ENCODE assay signal across 25 cellular contexts in genomic region chr15:91068436-91068835, GRCh38. TPM values are rescaled to one million over a fixed set of nuclear protein-coding genes. Genes with fewer than 3 reads are reported as not detected.
"Had no signal": no experiment of that assay in that cellular context is flagged by ENCODE, and none has a peak within 500 bp of the region (broad histone marks: within the 10 kb centered on the region; RNA-seq: fewer than 3 reads in every experiment).

No MANE protein-coding gene starts in this region.

- H3K4me3 Mint-ChIP-seq: memory B cell; naive thymus-derived CD4-positive, alpha-beta T cell; natural killer cell treated with Interleukin-12 subunit alpha and Interleukin-12 subunit beta and Interleukin-15 and Interleukin-18, amount 100 ng/mL, for 72 hours; stimulated activated naive B cell treated with anti-CD40 and anti-IgM and Interleukin-4, amounts not matched to agents 10 μg/mL and 1 μg/mL and 100 μg/mL, for 72 hours had no signal

- DNase-seq: islet precursor cell; left ventricle myocardium inferior; midbrain; mucosa of descending colon; naive thymus-derived CD4-positive, alpha-beta T cell; ovary; right lobe of liver; stimulated activated CD4-positive, alpha-beta T cell treated with anti-CD3 and anti-CD28 coated beads, Interleukin-1b, Interleukin-23, amount 100 ng/mL, for 48 hours; stimulated activated CD4-positive, alpha-beta T cell treated with anti-CD3 and anti-CD28 coated beads, Interleukin-4, amount 100 ng/mL, for 1 hour; stimulated activated naive B cell treated with anti-CD40 and anti-IgM and Interleukin-4, amounts not matched to agents 10 μg/mL and 1 μg/mL and 100 μg/mL, for 72 hours; stimulated activated naive CD8-positive, alpha-beta T cell treated with anti-CD3 and anti-CD28 coated beads, Interleukin-15, Interleukin-2, amounts not matched to agents 100 U/mL and 50 U/mL, for 24 hours; stomach; testis; thyroid gland; transverse colon; upper lobe of left lung had no signal

- H3K36me3 ChIP-seq: left ventricle myocardium inferior, ovary, right atrium auricular region, right lobe of liver, stomach, thyroid gland, transverse colon, upper lobe of left lung, vagina had no signal

- ATAC-seq: mucosa of descending colon; naive thymus-derived CD4-positive, alpha-beta T cell; natural killer cell treated with Interleukin-12 subunit alpha and Interleukin-12 subunit beta and Interleukin-15 and Interleukin-18, amount 100 ng/mL, for 72 hours; right lobe of liver; stimulated activated naive B cell treated with anti-CD40 and anti-IgM and Interleukin-4, amounts not matched to agents 10 μg/mL and 1 μg/mL and 100 μg/mL, for 72 hours; stimulated activated naive CD8-positive, alpha-beta T cell treated with anti-CD3 and anti-CD28 coated beads, Interleukin-15, Interleukin-2, amounts not matched to agents 100 U/mL and 50 U/mL, for 24 hours had no signal

- H3K27ac Mint-ChIP-seq: memory B cell; natural killer cell treated with Interleukin-12 subunit alpha and Interleukin-12 subunit beta and Interleukin-15 and Interleukin-18, amount 100 ng/mL, for 72 hours; progenitor cell of endocrine pancreas; stimulated activated naive B cell treated with anti-CD40 and anti-IgM and Interleukin-4, amounts not matched to agents 10 μg/mL and 1 μg/mL and 100 μg/mL, for 72 hours had no signal

- H3K4me1 Mint-ChIP-seq: memory B cell; naive thymus-derived CD4-positive, alpha-beta T cell; stimulated activated naive B cell treated with anti-CD40 and anti-IgM and Interleukin-4, amounts not matched to agents 10 μg/mL and 1 μg/mL and 100 μg/mL, for 72 hours had no signal

- H3K27ac ChIP-seq: left ventricle myocardium inferior, ovary, right atrium auricular region, right lobe of liver, stomach, testis, thyroid gland, transverse colon, upper lobe of left lung, vagina had no signal

- H3K4me3 ChIP-seq: left ventricle myocardium inferior, lung, mucosa of descending colon, ovary, right atrium auricular region, right lobe of liver, smooth muscle cell, stomach, testis, thyroid gland, transverse colon, upper lobe of left lung, vagina had no signal

- H3K27me3 ChIP-seq: ovary, right atrium auricular region, right lobe of liver, testis, thyroid gland, upper lobe of left lung, vagina had no signal

- H3K9me3 Mint-ChIP-seq: memory B cell; natural killer cell treated with Interleukin-12 subunit alpha and Interleukin-12 subunit beta and Interleukin-15 and Interleukin-18, amount 100 ng/mL, for 72 hours had no signal

- H3K4me1 ChIP-seq: left ventricle myocardium inferior, right atrium auricular region, right lobe of liver, stomach, testis, thyroid gland, transverse colon, upper lobe of left lung, vagina had no signal

- H3K4me2 ChIP-seq: smooth muscle cell had no signal

- H3K36me3 Mint-ChIP-seq: memory B cell; natural killer cell treated with Interleukin-12 subunit alpha and Interleukin-12 subunit beta and Interleukin-15 and Interleukin-18, amount 100 ng/mL, for 72 hours; stimulated activated naive B cell treated with anti-CD40 and anti-IgM and Interleukin-4, amounts not matched to agents 10 μg/mL and 1 μg/mL and 100 μg/mL, for 72 hours had no signal

RNA-seq across cellular contexts. Expression of gene SV2B, which starts 31.6 kb away (rescaled TPM):
- total RNA-seq: myocyte; natural killer cell treated with Interleukin-12 subunit alpha and Interleukin-12 subunit beta and Interleukin-15 and Interleukin-18, amount 100 ng/mL, for 72 hours; pulmonary artery endothelial cell; smooth muscle cell had no signal
- polyA plus RNA-seq: smooth muscle cell had no signal
